In the genomic region with DNA sequence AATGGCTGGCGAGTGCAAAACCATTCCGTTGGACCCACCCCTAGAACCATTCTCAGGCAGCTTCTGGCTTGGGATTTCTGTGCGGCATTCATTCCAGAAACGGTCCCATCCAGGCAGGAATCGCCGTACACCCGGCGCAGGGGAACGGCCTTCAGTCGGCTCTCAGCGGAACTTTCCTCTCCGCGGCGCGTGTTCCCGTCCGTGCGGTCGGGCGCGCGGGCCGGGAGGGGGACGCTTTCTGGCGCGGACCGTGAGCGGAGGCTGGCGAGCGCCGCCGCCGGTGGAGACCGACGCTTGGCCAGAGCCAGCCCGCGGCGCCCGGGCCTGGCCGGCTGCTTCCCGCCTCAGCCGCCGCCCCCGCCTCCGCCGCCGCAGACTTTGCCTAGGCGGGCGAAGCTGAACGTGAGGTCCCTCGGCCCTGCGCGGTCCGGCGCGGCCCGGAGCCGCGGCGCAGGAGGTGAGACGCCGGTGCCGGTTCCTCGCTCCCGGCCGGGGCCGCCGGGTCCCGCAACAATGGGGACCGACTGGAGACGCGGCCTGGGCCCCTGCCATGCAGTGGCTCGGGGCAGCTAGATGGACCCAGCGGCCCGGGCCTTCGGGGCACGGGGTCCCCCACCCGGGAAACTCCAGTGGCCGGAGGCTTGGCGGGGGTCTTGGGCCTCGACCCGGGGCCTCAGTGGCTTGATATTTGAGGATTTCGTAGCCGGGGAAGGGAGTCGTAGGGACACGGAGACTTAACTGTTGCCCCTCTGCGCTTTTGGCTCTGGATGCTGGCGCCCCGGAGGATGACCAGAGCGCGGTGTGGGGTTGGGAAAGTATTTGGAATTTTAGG, we compare ENCODE assay signal across 8 cellular contexts. TPM values are rescaled to one million over a fixed set of nuclear protein-coding genes. Genes with fewer than 3 reads are reported as not detected.
DNase-seq lines count a peak whose midpoint lies in the region; ATAC-seq, FAIRE-seq and TF ChIP-seq lines count a peak whose summit lies in the region.

A gene with protein sequence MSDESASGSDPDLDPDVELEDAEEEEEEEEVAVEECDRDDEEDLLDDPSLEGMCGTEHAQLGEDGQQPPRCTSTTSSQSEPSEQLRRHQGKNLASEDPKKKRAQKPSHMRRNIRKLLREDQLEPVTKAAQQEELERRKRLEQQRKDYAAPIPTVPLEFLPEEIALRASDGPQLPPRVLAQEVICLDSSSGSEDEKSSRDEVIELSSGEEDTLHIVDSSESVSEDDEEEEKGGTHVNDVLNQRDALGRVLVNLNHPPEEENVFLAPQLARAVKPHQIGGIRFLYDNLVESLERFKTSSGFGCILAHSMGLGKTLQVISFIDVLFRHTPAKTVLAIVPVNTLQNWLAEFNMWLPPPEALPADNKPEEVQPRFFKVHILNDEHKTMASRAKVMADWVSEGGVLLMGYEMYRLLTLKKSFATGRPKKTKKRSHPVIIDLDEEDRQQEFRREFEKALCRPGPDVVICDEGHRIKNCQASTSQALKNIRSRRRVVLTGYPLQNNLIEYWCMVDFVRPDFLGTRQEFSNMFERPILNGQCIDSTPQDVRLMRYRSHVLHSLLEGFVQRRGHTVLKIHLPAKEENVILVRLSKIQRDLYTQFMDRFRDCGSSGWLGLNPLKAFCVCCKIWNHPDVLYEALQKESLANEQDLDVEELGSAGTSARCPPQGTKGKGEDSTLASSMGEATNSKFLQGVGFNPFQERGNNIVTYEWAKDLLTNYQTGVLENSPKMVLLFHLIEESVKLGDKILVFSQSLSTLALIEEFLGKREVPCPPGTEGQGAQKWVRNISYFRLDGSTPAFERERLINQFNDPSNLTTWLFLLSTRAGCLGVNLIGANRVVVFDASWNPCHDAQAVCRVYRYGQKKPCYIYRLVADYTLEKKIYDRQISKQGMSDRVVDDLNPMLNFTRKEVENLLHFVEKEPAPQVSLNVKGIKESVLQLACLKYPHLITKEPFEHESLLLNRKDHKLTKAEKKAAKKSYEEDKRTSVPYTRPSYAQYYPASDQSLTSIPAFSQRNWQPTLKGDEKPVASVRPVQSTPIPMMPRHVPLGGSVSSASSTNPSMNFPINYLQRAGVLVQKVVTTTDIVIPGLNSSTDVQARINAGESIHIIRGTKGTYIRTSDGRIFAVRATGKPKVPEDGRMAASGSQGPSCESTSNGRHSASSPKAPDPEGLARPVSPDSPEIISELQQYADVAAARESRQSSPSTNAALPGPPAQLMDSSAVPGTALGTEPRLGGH (N-terminal part only) (plus strand): TSS at position 261 of the 832 bp plus-strand sequence. CDS start 51,702 bp downstream, outside the sequence.

- H3K36me3 ChIP-seq in GM23338 (ENCODE audit: insufficient read depth) (no peaks in the 10 kb centered on the region), Loucy (ENCODE audit: insufficient read depth, low read length) (0 out of 2 replicates have a peak, but pooled peaks cover 2% of the 10 kb centered on the region), SU-DHL-6 (ENCODE audit: low read length) (no peaks in the 10 kb centered on the region), pancreas (no peaks in the 10 kb centered on the region), thyroid gland (peaks cover 0 to 5% of the 10 kb centered on the region in 2 donors)

- H3K27me3 ChIP-seq in GM23338 (ENCODE audit: insufficient read depth) (no peaks in the 10 kb centered on the region), Loucy (ENCODE audit: insufficient read depth, low read length, poor library complexity, severe bottlenecking) (no peaks in the 10 kb centered on the region), SU-DHL-6 (ENCODE audit: low read length) (no peaks in the 10 kb centered on the region), pancreas (no peaks in the 10 kb centered on the region), thyroid gland (no peaks in the 10 kb centered on the region)

- H2AFZ ChIP-seq in GM23338 (peak within 1 kb of the TSS; percentile 100), Loucy (ENCODE audit: low read length) (peak within 1 kb of the TSS; percentile 98), SU-DHL-6 (ENCODE audit: low read depth, low read length, severe bottlenecking) (peak within 1 kb of the TSS; percentile 100)

- H3K9me3 ChIP-seq in Loucy (ENCODE audit: insufficient read depth, low read depth, low read length) (no peaks in the 10 kb centered on the region), SU-DHL-6 (ENCODE audit: insufficient read depth, low read length) (no peaks in the 10 kb centered on the region), pancreas (no peaks in the 10 kb centered on the region), thyroid gland (no peaks in the 10 kb centered on the region)

- peak within 1 kb of the TSS; percentile 85 for H3K4me2 ChIP-seq in GM23338
- H3K4me2 ChIP-seq in Loucy (ENCODE audit: low read depth, low read length, poor library complexity, severe bottlenecking), result peak within 1 kb of the TSS; percentile 96
- H3K4me2 ChIP-seq in SU-DHL-6 (ENCODE audit: low read depth, low read length, poor library complexity, severe bottlenecking), result peak within 1 kb of the TSS; percentile 86

- intact Hi-C loops in Right ventricle myocardium inferior (cut with DNase I) (no loop called here), pancreas (cut with DNase I) (no loop called here), thyroid gland (cut with DNase I) (no loop called here)

- H3K27ac ChIP-seq in GM23338 (ENCODE audit: low read depth) (peak within 1 kb of the TSS; percentile 89), SU-DHL-6 (ENCODE audit: low read depth, low read length) (peak within 1 kb of the TSS; percentile 30), pancreas (peak within 1 kb of the TSS; percentile 65 to 83 (median 77)), thyroid gland (peak within 1 kb of the TSS; percentile 76 to 92 (median 82))

- H3K4me1 Mint-ChIP-seq in GM23338, result peaks cover 11% of the 10 kb centered on the region
- peaks cover 25% of the 10 kb centered on the region for H3K4me1 Mint-ChIP-seq in activated naive CD8-positive, alpha-beta T cell treated with anti-CD3 and anti-CD28 coated beads, Interleukin-2, amount 10 ng/mL, durations not matched to agents 7 days and 5 days

- POLR2A ChIA-PET in activated naive CD8-positive, alpha-beta T cell treated with anti-CD3 and anti-CD28 coated beads, Interleukin-2, amount 10 ng/mL, durations not matched to agents 7 days and 5 days (lab: Charles Lee), result interaction anchor here (1.5 to 2.8 kb wide), 3 partner anchors 39 to 142 kb away, joined by 5 to 14 read pairs (median 7); a partner anchor contains a TSS

- H4K20me1 ChIP-seq in GM23338 (replicated peaks; ENCODE audit: insufficient read depth) (peaks cover 4% of the 10 kb centered on the region; the same call in 1 of the 2 replicates), Loucy (ENCODE audit: insufficient read depth, low read length, poor library complexity, severe bottlenecking) (peaks cover 27% of the 10 kb centered on the region), SU-DHL-6 (ENCODE audit: low read depth, low read length) (no peaks in the 10 kb centered on the region)

- H3K27ac Mint-ChIP-seq in GM23338, result peak within 1 kb of the TSS; percentile 87
- H3K27ac Mint-ChIP-seq in activated naive CD8-positive, alpha-beta T cell treated with anti-CD3 and anti-CD28 coated beads, Interleukin-2, amount 10 ng/mL, durations not matched to agents 7 days and 5 days, result peak within 1 kb of the TSS; percentile 86

- H3K4me3 Mint-ChIP-seq in GM23338, result peak within 1 kb of the TSS; percentile 90
- H3K4me3 Mint-ChIP-seq in activated naive CD8-positive, alpha-beta T cell treated with anti-CD3 and anti-CD28 coated beads, Interleukin-2, amount 10 ng/mL, durations not matched to agents 7 days and 5 days, result peak within 1 kb of the TSS; percentile 94

- peaks cover 50% of the 10 kb centered on the region for H3K79me2 ChIP-seq in GM23338 (replicated peaks; ENCODE audit: insufficient read depth)
- peaks cover 59% of the 10 kb centered on the region for H3K79me2 ChIP-seq in Loucy (ENCODE audit: insufficient read depth, low read length)
- peaks cover 40% of the 10 kb centered on the region for H3K79me2 ChIP-seq in SU-DHL-6 (ENCODE audit: insufficient read depth, low read length)

- H3F3A ChIP-seq in GM23338 (replicated peaks; ENCODE audit: low read depth) (peaks cover 9% of the 10 kb centered on the region; the same call in 1 of the 2 replicates), Loucy (ENCODE audit: low read depth) (no peaks in the 10 kb centered on the region), SU-DHL-6 (ENCODE audit: insufficient read depth) (no peaks in the 10 kb centered on the region; the same call in 1 of the 2 replicates)

- DNase-seq in GM03348 (ENCODE audit: low spot score), result peak; percentile 96
- peak; percentile 89 for DNase-seq in GM23338 (ENCODE audit: low spot score)
- DNase-seq in activated naive CD8-positive, alpha-beta T cell treated with anti-CD3 and anti-CD28 coated beads, Interleukin-2, amount 10 ng/mL, durations not matched to agents 7 days and 5 days, result peak; percentile 85
- DNase-seq in Right ventricle myocardium inferior (ENCODE audit: missing footprints), result peak; percentile 91
- DNase-seq in pancreas, result peak; percentile 75 to 94 (median 82)
- peak; percentile 75 to 82 for DNase-seq in thyroid gland

- H3K9me2 ChIP-seq in GM23338 (ENCODE audit: insufficient read depth) (no peaks in the 10 kb centered on the region), Loucy (replicated peaks; ENCODE audit: low read depth, low read length) (no peaks in the 10 kb centered on the region), SU-DHL-6 (replicated peaks; ENCODE audit: insufficient read depth, low read length) (no peaks in the 10 kb centered on the region)

- TF ChIP-seq POLR2A in thyroid gland (IDR thresholded peaks at IDR 0.05), result peak in 1 of 2 donors; percentile 69

- FAIRE-seq in pancreas (lab: Jason Lieb, UNC), result no peak

- H3K27me3 Mint-ChIP-seq in GM23338 (ENCODE audit: insufficient read depth, low read depth, poor library complexity), result peaks cover 14% of the 10 kb centered on the region
- H3K27me3 Mint-ChIP-seq in activated naive CD8-positive, alpha-beta T cell treated with anti-CD3 and anti-CD28 coated beads, Interleukin-2, amount 10 ng/mL, durations not matched to agents 7 days and 5 days, result no peaks in the 10 kb centered on the region

- H3K9ac ChIP-seq in Loucy (ENCODE audit: low read depth, low read length, poor library complexity, severe bottlenecking) (peak within 1 kb of the TSS; percentile 94), SU-DHL-6 (ENCODE audit: low read length) (peak within 1 kb of the TSS; percentile 98)

- TF ChIP-seq CTCF in GM23338 (conservative IDR thresholded peaks at IDR 0.05; ENCODE audit: low read depth in 2 of 2), result no peak; a peak in 1 of 4 replicates
- peak; percentile 23; the same call in 1 of the 2 replicates for TF ChIP-seq CTCF in Loucy (conservative IDR thresholded peaks at IDR 0.05; ENCODE audit: low read length)
- TF ChIP-seq CTCF in SU-DHL-6 (IDR thresholded peaks at IDR 0.05; ENCODE audit: insufficient read depth, low read length, poor library complexity, severe bottlenecking), result peak; percentile 11
- peak in 1 of 4 donors; percentile 12 for TF ChIP-seq CTCF in pancreas (IDR thresholded peaks at IDR 0.05)
- TF ChIP-seq CTCF in thyroid gland (IDR thresholded peaks at IDR 0.05), result peak in 3 of 6 experiments; percentile 40 to 46 (median 42)

- H3K9me3 Mint-ChIP-seq in GM23338, result no peaks in the 10 kb centered on the region
- H3K9me3 Mint-ChIP-seq in activated naive CD8-positive, alpha-beta T cell treated with anti-CD3 and anti-CD28 coated beads, Interleukin-2, amount 10 ng/mL, durations not matched to agents 7 days and 5 days, result no peaks in the 10 kb centered on the region

- WGBS in pancreas, 2 donors, result 0% methylated on average over 80 to 91 of the region's 91 CpGs
- WGBS in thyroid gland, 2 donors, result 0% methylated on average over 11 of the region's 91 CpGs

- ATAC-seq in GM23338 (peak; percentile 92), Right ventricle myocardium inferior (peak; percentile 98), pancreas (peak; percentile 97 to 99 (median 98))
- ATAC-seq in activated naive CD8-positive, alpha-beta T cell treated with anti-CD3 and anti-CD28 coated beads, Interleukin-2, amount 10 ng/mL, durations not matched to agents 7 days and 5 days (ENCODE audit: low read depth), result peak; percentile 83

- H3K4me3 ChIP-seq in GM23338 (peak within 1 kb of the TSS; percentile 99), Loucy (ENCODE audit: low read length, poor library complexity, severe bottlenecking) (peak within 1 kb of the TSS; percentile 90), SU-DHL-6 (ENCODE audit: insufficient read depth, low read length, poor library complexity, severe bottlenecking) (peak within 1 kb of the TSS; percentile 86), pancreas (peak within 1 kb of the TSS; percentile 73 to 98 (median 96)), thyroid gland (replicated peaks in 1 of 3) (peak within 1 kb of the TSS; percentile 65 to 97 (median 68))

- peaks cover 9% of the 10 kb centered on the region; the same call in 2 of the 3 replicates for H3K36me3 Mint-ChIP-seq in GM23338 (ENCODE audit: low read depth)
- peaks cover 6% of the 10 kb centered on the region for H3K36me3 Mint-ChIP-seq in activated naive CD8-positive, alpha-beta T cell treated with anti-CD3 and anti-CD28 coated beads, Interleukin-2, amount 10 ng/mL, durations not matched to agents 7 days and 5 days

- peaks cover 10% of the 10 kb centered on the region for H3K4me1 ChIP-seq in GM23338 (ENCODE audit: insufficient read depth)
- peaks cover 33% of the 10 kb centered on the region for H3K4me1 ChIP-seq in Loucy (ENCODE audit: insufficient read depth, low read length, poor library complexity, severe bottlenecking)
- peaks cover 0 to 13% (median 7%) of the 10 kb centered on the region in 3 donors for H3K4me1 ChIP-seq in pancreas
- peaks cover 11 to 19% of the 10 kb centered on the region in 2 donors for H3K4me1 ChIP-seq in thyroid gland

RNA-seq across cellular contexts. Expression of the gene that starts here (rescaled TPM):
- 27.7 and 29.2 TPM in 2 replicates for total RNA-seq in GM23338 (2014; rRNA removed; shearing (Covaris generic))
- polyA plus RNA-seq in GM23338 (2016; fragmentation: Nextera tagmentation; extraction: Ambion mirVana), result 9.2 and 9.4 TPM in 2 replicates
- total RNA-seq in activated naive CD8-positive, alpha-beta T cell treated with anti-CD3 and anti-CD28 coated beads, Interleukin-2, amount 10 ng/mL, durations not matched to agents 7 days and 5 days, result 10 to 100 TPM; 29.8 to 32.7 TPM
- 10.3 TPM for total RNA-seq in Right ventricle myocardium inferior
- total RNA-seq in pancreas, result 10 to 100 TPM in 1 of 6 donors, 1 to 10 TPM in 5; 7.2 to 12.3 (median 8.8) TPM
- 1 to 10 TPM; 4.2 to 6.4 TPM for polyA plus RNA-seq in pancreas
- total RNA-seq in thyroid gland, result 10 to 100 TPM; 17.8 to 41.6 (median 22.6) TPM

Comparison
In these comparisons a context has a peak if more than half of its experiments do, and no peak if none do; other contexts are left out.
1. Peak in every context shown above with its lines: DNase-seq, ATAC-seq, H3K4me3 ChIP-seq and H3K27ac ChIP-seq.
2. H3K27ac ChIP-seq: peak in every context shown above with its lines; median percentile 89 in GM23338; 82 in thyroid gland; 77 in pancreas; 30 in SU-DHL-6.
3. CTCF ChIP-seq: peak in Loucy (single experiment) and SU-DHL-6 (single experiment); none in GM23338 (0 of 2).